In the genomic region with DNA sequence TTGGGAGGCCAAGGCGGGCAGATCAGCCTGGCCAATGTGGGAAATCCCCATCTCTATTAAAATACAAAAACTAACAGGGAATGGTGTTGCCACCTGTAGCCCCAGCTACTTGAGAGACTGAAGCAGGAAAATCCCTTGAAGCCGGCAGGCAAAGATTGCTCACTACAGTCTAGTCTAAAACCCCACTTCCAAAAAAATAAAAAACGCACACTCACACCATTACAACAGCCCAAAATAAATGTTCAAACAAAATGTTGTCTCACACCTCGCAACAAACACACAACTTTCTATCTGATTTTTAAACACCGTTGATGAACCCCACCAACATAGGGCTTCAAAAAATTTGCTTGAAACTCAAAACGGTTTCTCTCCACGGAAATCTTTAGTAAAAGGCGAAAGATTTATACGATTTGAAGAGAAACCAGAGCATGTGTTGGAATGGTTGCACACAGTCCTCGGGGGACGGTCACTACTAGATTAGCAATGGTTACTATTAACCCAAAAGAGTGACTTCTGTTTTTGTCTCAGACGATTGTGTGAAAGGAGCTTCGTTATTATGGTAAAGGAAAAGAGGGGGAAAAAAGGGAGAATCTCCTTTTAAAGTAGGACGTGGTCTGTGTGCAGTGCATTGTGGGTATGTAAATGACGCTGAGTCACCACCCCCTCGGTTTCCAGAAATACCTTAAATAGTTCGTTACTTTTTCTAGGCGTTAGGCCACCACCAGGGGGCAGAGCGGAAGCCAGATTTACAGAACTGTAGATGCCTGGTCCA, we compare ENCODE assay signal across 8 cellular contexts. TPM values are rescaled to one million over a fixed set of nuclear protein-coding genes. Genes with fewer than 3 reads are reported as not detected.
A peak's percentile ranks its signal among the peaks of the same experiment; 100 is the strongest.
DNase-seq lines count a peak whose midpoint lies in the region; ATAC-seq lines count a peak whose summit lies in the region.

RNU5D-1 (minus strand) TSS at position 430 of the 772 bp plus-strand sequence.

- H3K27me3 ChIP-seq in endocrine pancreas (ENCODE audit: control insufficient read depth, insufficient read depth, low read length), result no peaks in the 10 kb centered on the region

- peak; percentile 71 for DNase-seq in COR-L47 (lab: John Stamatoyannopoulos, UW)
- DNase-seq in HT-29 (ENCODE audit: low spot score), result peak; percentile 98
- DNase-seq in NK-92 (lab: John Stamatoyannopoulos, UW; ENCODE audit: unreplicated experiment), result peak; percentile 59
- peak; percentile 96 for DNase-seq in activated CD8-positive, alpha-beta memory T cell treated with anti-CD3 and anti-CD28 coated beads for 24 hours
- peak; percentile 93 for DNase-seq in mesenteric fat pad (ENCODE audit: low spot score)
- peak; percentile 97 for DNase-seq in stimulated activated CD8-positive, alpha-beta memory T cell treated with anti-CD3 and anti-CD28 coated beads, Interleukin-15, amount 100 ng/mL, for 1 hour (ENCODE audit: low read depth)

- peak; percentile 61 for ATAC-seq in GM21360 (IDR thresholded peaks at IDR 0.05; ENCODE audit: unreplicated experiment)

- H3K36me3 ChIP-seq in endocrine pancreas (ENCODE audit: control insufficient read depth, insufficient read depth, low read length), result no peaks in the 10 kb centered on the region

- no peaks in the 10 kb centered on the region for H3K4me1 ChIP-seq in endocrine pancreas (ENCODE audit: control insufficient read depth, insufficient read depth, low read length)

- no peak within 1 kb of the TSS for H3K9ac ChIP-seq in endocrine pancreas (ENCODE audit: control insufficient read depth, insufficient read depth, low read length)

- H3K9me3 ChIP-seq in endocrine pancreas (ENCODE audit: control insufficient read depth, low read length), result no peaks in the 10 kb centered on the region

- peak within 1 kb of the TSS; percentile 71 for H3K4me3 ChIP-seq in endocrine pancreas (ENCODE audit: control insufficient read depth, insufficient read depth, low read length)

RNA-seq across cellular contexts. Expression of gene RNU5D-1, which starts in this region (rescaled TPM):
- total RNA-seq in HT-29 (2014; rRNA removed; shearing (Covaris generic)), result not detected in 2 replicates
- not detected for total RNA-seq in mesenteric fat pad

Comparison
In these comparisons a context has a peak if more than half of its experiments do, and no peak if none do; other contexts are left out.
1. Peak in every context shown above with its lines: DNase-seq, ATAC-seq and H3K4me3 ChIP-seq.
2. Peak in DNase-seq in HT-29; RNA of the gene not detected or under 1 TPM.
3. Peak in DNase-seq in mesenteric fat pad; RNA of the gene not detected or under 1 TPM.